Comparison of ENCODE assay signal across 12 cellular contexts in genomic region chr3:136385457-136385856, GRCh38.
DNase-seq lines count a peak whose midpoint lies in the region; ATAC-seq and TF ChIP-seq lines count a peak whose summit lies in the region.
"Had no signal": no experiment of that assay in that cellular context is flagged by ENCODE, and none has a peak within 500 bp of the region (broad histone marks: within the 10 kb centered on the region; RNA-seq: fewer than 3 reads in every experiment).

No MANE protein-coding gene starts in this region.

- H3K4me1 Mint-ChIP-seq in activated CD8-positive, alpha-beta memory T cell treated with anti-CD3 and anti-CD28 coated beads, Interleukin-2, amount 10 ng/mL, durations not matched to agents 7 days and 5 days, result peaks cover 5% of the 10 kb centered on the region

- intact Hi-C loops in left lung (cut with DNase I), result no loop called here

- no peak overlapping the region for H3K27ac Mint-ChIP-seq in activated CD8-positive, alpha-beta memory T cell treated with anti-CD3 and anti-CD28 coated beads, Interleukin-2, amount 10 ng/mL, durations not matched to agents 7 days and 5 days

- H3K4me1 ChIP-seq in left lung, result no peaks in the 10 kb centered on the region

- H3K4me3 Mint-ChIP-seq in activated CD8-positive, alpha-beta memory T cell treated with anti-CD3 and anti-CD28 coated beads, Interleukin-2, amount 10 ng/mL, durations not matched to agents 7 days and 5 days, result no peak overlapping the region

- H3K27me3 ChIP-seq in left lung, result no peaks in the 10 kb centered on the region

- peaks cover 0 to 7% of the 10 kb centered on the region in 2 donors for H3K36me3 ChIP-seq in left lung
- H3K36me3 ChIP-seq: thoracic aorta had no signal

- POLR2A ChIA-PET in RWPE1 (lab: Yijun Ruan, JAX; ENCODE audit: low non-redundant PET), result no interaction called here

- peak; percentile 72 for ATAC-seq in activated CD8-positive, alpha-beta memory T cell treated with anti-CD3 and anti-CD28 coated beads, Interleukin-2, amount 10 ng/mL, durations not matched to agents 7 days and 5 days
- ATAC-seq in GM21423 (IDR thresholded peaks at IDR 0.05; ENCODE audit: unreplicated experiment), result peak; percentile 80
- ATAC-seq in HG03139 (IDR thresholded peaks at IDR 0.05; ENCODE audit: unreplicated experiment), result peak; percentile 85
- ATAC-seq in left lung, result no peak

- H3K4me3 ChIP-seq in left lung, result no peak overlapping the region
- H3K4me3 ChIP-seq: smooth muscle cell, thoracic aorta had no signal

- no peak for TF ChIP-seq CTCF in RWPE1 (conservative IDR thresholded peaks at IDR 0.05; ENCODE audit: low read depth)
- TF ChIP-seq CTCF in left lung (IDR thresholded peaks at IDR 0.05), result no peak

- H3K27ac ChIP-seq in RWPE1 (no peak overlapping the region), left lung (no peak overlapping the region)
- H3K27ac ChIP-seq: thoracic aorta had no signal

- no peaks in the 10 kb centered on the region for H3K9me3 ChIP-seq in left lung
- H3K9me3 ChIP-seq: thoracic aorta had no signal

- H3K36me3 Mint-ChIP-seq in activated CD8-positive, alpha-beta memory T cell treated with anti-CD3 and anti-CD28 coated beads, Interleukin-2, amount 10 ng/mL, durations not matched to agents 7 days and 5 days, result peaks cover 6% of the 10 kb centered on the region

- CTCF ChIA-PET in activated CD8-positive, alpha-beta memory T cell treated with anti-CD3 and anti-CD28 coated beads, Interleukin-2, amount 10 ng/mL, durations not matched to agents 7 days and 5 days (lab: Charles Lee), result interaction anchor here (1.0 kb wide), 1 partner anchor 11 kb away, joined by 3 read pairs; no protein-coding TSS in a partner anchor
- CTCF ChIA-PET in RWPE1 (lab: Yijun Ruan, JAX), result no interaction called here

- H3K27me3 Mint-ChIP-seq in activated CD8-positive, alpha-beta memory T cell treated with anti-CD3 and anti-CD28 coated beads, Interleukin-2, amount 10 ng/mL, durations not matched to agents 7 days and 5 days, result no peaks in the 10 kb centered on the region

- no peaks in the 10 kb centered on the region for H3K9me3 Mint-ChIP-seq in activated CD8-positive, alpha-beta memory T cell treated with anti-CD3 and anti-CD28 coated beads, Interleukin-2, amount 10 ng/mL, durations not matched to agents 7 days and 5 days (ENCODE audit: low read depth)

- DNase-seq in activated CD8-positive, alpha-beta memory T cell treated with anti-CD3 and anti-CD28 coated beads, Interleukin-2, amount 10 ng/mL, durations not matched to agents 7 days and 5 days, result no peak
- DNase-seq in activated CD8-positive, alpha-beta memory T cell treated with anti-CD3 and anti-CD28 coated beads, Interleukin-2, amount 50 U/mL, for 48 hours, result no peak
- DNase-seq in RWPE1 (ENCODE audit: low spot score), result no peak
- DNase-seq in NCI-H1930 (lab: John Stamatoyannopoulos, UW), result no peak
- no peak for DNase-seq in left lung
- no peak for DNase-seq in T1000 (lab: John Stamatoyannopoulos, UW)
- DNase-seq: activated CD4-positive, alpha-beta T cell treated with anti-CD3 and anti-CD28 coated beads for 4 hours; GF-D8 had no signal
